In the genomic region with DNA sequence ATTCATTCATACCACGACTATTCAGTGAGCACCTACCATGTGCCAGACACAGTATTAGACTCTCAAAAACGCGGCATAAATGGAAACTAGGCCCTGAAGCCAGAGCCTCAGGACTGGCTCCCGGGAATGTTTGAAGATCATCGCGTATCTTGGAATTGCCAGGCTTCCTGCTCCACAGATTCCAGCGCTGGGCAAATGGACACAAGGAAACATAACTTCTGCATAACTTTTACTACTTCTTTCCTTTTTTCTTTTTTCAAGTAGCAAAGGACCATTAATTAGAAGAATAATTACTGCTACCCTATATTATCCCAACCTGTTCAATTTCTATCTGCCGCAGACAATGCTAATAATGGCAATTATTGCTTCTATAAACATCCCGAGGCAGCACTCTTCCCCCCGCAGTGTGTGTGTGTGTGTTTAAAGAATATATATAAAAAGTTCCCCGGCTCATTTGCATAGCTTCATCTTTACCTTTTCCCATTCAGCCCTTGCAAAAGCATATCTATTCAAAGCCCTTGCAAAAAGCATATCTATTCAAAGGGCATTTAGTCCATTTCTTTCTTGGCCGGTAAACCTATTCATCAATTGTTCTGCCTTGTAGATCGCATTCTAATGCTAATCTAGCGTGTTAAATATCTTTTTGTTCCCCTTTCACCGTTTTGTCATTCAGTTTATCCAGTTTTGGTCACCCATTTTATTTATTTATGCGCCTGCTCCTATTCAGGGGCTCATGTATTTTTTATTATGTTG, we compare ENCODE assay signal across 2 cellular contexts.
TF ChIP-seq lines count a peak whose summit lies in the region.

No MANE protein-coding gene starts in this region.

TF ChIP-seq in K562, 482 proteins besides CTCF, POLR2A, EP300 and RAD21:
- TF ChIP-seq ZNF76 (CRISPR knock-in tag; IDR thresholded peaks at IDR 0.05; ENCODE audit: borderline replicate concordance) (no peak), LARP7 (IDR thresholded peaks at IDR 0.05) (no peak), ZNF695 (CRISPR knock-in tag; IDR thresholded peaks at IDR 0.05) (no peak), ZNF24 (IDR thresholded peaks at IDR 0.05) (peak; percentile 84; the same call in 1 of the 2 replicates), NFXL1 (CRISPR knock-in tag; IDR thresholded peaks at IDR 0.05) (no peak)
- TF ChIP-seq, protein P1, sequence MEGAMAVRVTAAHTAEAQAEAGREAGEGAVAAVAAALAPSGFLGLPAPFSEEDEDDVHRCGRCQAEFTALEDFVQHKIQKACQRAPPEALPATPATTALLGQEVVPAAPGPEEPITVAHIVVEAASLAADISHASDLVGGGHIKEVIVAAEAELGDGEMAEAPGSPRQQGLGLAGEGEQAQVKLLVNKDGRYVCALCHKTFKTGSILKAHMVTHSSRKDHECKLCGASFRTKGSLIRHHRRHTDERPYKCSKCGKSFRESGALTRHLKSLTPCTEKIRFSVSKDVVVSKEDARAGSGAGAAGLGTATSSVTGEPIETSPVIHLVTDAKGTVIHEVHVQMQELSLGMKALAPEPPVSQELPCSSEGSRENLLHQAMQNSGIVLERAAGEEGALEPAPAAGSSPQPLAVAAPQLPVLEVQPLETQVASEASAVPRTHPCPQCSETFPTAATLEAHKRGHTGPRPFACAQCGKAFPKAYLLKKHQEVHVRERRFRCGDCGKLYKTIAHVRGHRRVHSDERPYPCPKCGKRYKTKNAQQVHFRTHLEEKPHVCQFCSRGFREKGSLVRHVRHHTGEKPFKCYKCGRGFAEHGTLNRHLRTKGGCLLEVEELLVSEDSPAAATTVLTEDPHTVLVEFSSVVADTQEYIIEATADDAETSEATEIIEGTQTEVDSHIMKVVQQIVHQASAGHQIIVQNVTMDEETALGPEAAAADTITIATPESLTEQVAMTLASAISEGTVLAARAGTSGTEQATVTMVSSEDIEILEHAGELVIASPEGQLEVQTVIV (CRISPR knock-in tag; IDR thresholded peaks at IDR 0.05; ENCODE audit: borderline replicate concordance), result no peak
TF ChIP-seq in K562: peak in this region for 1.

TF ChIP-seq in neural cell, 6 proteins besides CTCF, POLR2A, EP300 and RAD21:
- no peak for TF ChIP-seq TAF1 (IDR thresholded peaks at IDR 0.05; ENCODE audit: low read depth)
- peak; percentile 26 for TF ChIP-seq EZH2 (IDR thresholded peaks at IDR 0.05; ENCODE audit: borderline replicate concordance, insufficient read depth, low read length, poor library complexity, severe bottlenecking)
TF ChIP-seq in neural cell: peak in this region for 1.
